Comparison of ENCODE assay signal across 17 cellular contexts in the genomic region with DNA sequence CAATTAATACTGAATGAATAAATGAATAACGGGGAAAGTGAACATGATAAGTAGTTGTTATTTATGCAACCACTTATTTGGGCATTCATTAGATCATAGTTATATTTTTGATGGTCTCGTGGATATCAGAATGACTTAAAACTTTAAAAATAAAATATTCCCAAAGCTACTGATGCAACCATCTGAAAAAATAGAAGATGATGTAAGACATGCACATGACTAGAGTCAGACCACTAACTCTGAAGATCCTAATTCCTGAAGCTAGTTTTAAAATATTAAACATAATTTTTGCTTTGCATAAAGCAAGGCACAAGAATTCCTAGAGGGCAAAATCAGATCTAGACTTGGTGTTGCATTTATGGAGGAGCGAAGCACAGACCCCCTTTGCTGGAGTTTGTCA.
"Had no signal": no experiment of that assay in that cellular context is flagged by ENCODE, and none has a peak within 500 bp of the region (broad histone marks: within the 10 kb centered on the region; RNA-seq: fewer than 3 reads in every experiment).

No MANE protein-coding gene starts in this region.

- H3K27ac ChIP-seq: cardiac muscle cell, left ventricle myocardium inferior, spleen, upper lobe of right lung had no signal

- H3K36me3 ChIP-seq: cardiac muscle cell, heart right ventricle, left ventricle myocardium inferior, spleen, upper lobe of right lung had no signal

- H3K4me3 ChIP-seq: cardiac muscle cell, heart right ventricle, left ventricle myocardium inferior, mucosa of descending colon, spleen, upper lobe of right lung had no signal

- H3K27me3 ChIP-seq: cardiac muscle cell, heart right ventricle, upper lobe of right lung had no signal

- DNase-seq: activated B cell treated with CpG ODN at 0.5 μM for 24 hours; activated CD4-positive, alpha-beta memory T cell treated with anti-CD3 and anti-CD28 coated beads for 36 hours; activated CD4-positive, alpha-beta T cell treated with anti-CD3 and anti-CD28 coated beads for 4 hours; activated T-cell treated with anti-CD3 and anti-CD28 coated beads for 4 hours; amniotic stem cell; effector memory CD8-positive, alpha-beta T cell; heart right ventricle; kidney glomerular epithelial cell; left ventricle myocardium inferior; mammary epithelial cell; mucosa of descending colon; naive thymus-derived CD8-positive, alpha-beta T cell; spleen; stimulated activated naive B cell treated with anti-CD40 and anti-IgM and Interleukin-4, amounts not matched to agents 10 μg/mL and 1 μg/mL and 100 μg/mL, for 72 hours; upper lobe of right lung had no signal

- ATAC-seq: effector memory CD8-positive, alpha-beta T cell; heart right ventricle; mucosa of descending colon; naive thymus-derived CD8-positive, alpha-beta T cell; sciatic nerve; stimulated activated naive B cell treated with anti-CD40 and anti-IgM and Interleukin-4, amounts not matched to agents 10 μg/mL and 1 μg/mL and 100 μg/mL, for 72 hours; upper lobe of right lung had no signal

- H3K9me3 ChIP-seq: mucosa of descending colon had no signal

- H3K4me1 ChIP-seq: left ventricle myocardium inferior, spleen, upper lobe of right lung had no signal
